Comparison of ENCODE assay signal across 7 cellular contexts in genomic region chr21:30625449-30625848, GRCh38. TPM values are rescaled to one million over a fixed set of nuclear protein-coding genes. Genes with fewer than 3 reads are reported as not detected.
"Had no signal": no experiment of that assay in that cellular context is flagged by ENCODE, and none has a peak within 500 bp of the region (broad histone marks: within the 10 kb centered on the region; RNA-seq: fewer than 3 reads in every experiment).

No MANE protein-coding gene starts in this region.

- H3K27ac ChIP-seq: GM23248 had no signal

- ATAC-seq: K562 had no signal

- H3K4me1 Mint-ChIP-seq: H9 had no signal

- H3K4me3 Mint-ChIP-seq: H9 had no signal

- H3K27ac Mint-ChIP-seq: H9 had no signal

- H3K4me3 ChIP-seq: GM23248, K562 had no signal

- DNase-seq: GM23248, H9, HCEC 1CT, IMR-90 had no signal

- H2AFZ ChIP-seq: GM23248 had no signal

RNA-seq across cellular contexts. Expression of gene KRTAP20-4, which starts 5.0 kb away (rescaled TPM):
- total RNA-seq: GM23248, H1, H9, HT-29, IMR-90, K562 had no signal
- polyA plus RNA-seq: GM23248, H1, IMR-90, K562 had no signal

RNA-seq across cellular contexts. Expression of gene KRTAP20-1, which starts 9.2 kb away (rescaled TPM):
- total RNA-seq: GM23248, H1, H9, HT-29, IMR-90, K562 had no signal
- polyA plus RNA-seq: GM23248, H1, IMR-90, K562 had no signal

RNA-seq across cellular contexts. Expression of gene KRTAP20-2, which starts 9.6 kb away (rescaled TPM):
- total RNA-seq: GM23248, H1, H9, HT-29, IMR-90, K562 had no signal
- polyA plus RNA-seq: GM23248, H1, IMR-90, K562 had no signal

RNA-seq across cellular contexts. Expression of gene KRTAP6-1, which starts 11.7 kb away (rescaled TPM):
- total RNA-seq: GM23248, H1, H9, HT-29, IMR-90, K562 had no signal
- polyA plus RNA-seq: GM23248, H1, IMR-90, K562 had no signal

RNA-seq across cellular contexts. Expression of gene KRTAP20-3, which starts 17.2 kb away (rescaled TPM):
- total RNA-seq: GM23248, H1, H9, HT-29, IMR-90, K562 had no signal
- polyA plus RNA-seq: GM23248, H1, IMR-90, K562 had no signal
